In genomic region chr4:48596336-48596735, GRCh38 we compare ENCODE assay signal across 15 cellular contexts.
DNase-seq lines count a peak whose midpoint lies in the region; ATAC-seq and TF ChIP-seq lines count a peak whose summit lies in the region.
"Had no signal": no experiment of that assay in that cellular context is flagged by ENCODE, and none has a peak within 500 bp of the region (broad histone marks: within the 10 kb centered on the region; RNA-seq: fewer than 3 reads in every experiment).

No MANE protein-coding gene starts in this region.

- TF ChIP-seq POLR2A in gastrocnemius medialis (IDR thresholded peaks at IDR 0.05): no peak

- TF ChIP-seq CTCF in fibroblast of pulmonary artery (IDR thresholded peaks at IDR 0.05; ENCODE audit: low read length, missing control alignments) (no peak), gastrocnemius medialis (IDR thresholded peaks at IDR 0.05 in 4 of 5, conservative IDR thresholded peaks at IDR 0.05 in 1 of 5) (no peak)

- no peaks in the 10 kb centered on the region for H3K9me3 ChIP-seq in gastrocnemius medialis
- H3K9me3 ChIP-seq: HAP-1 had no signal

- no peak overlapping the region for H3K4me3 ChIP-seq in fibroblast of pulmonary artery (replicated peaks; ENCODE audit: low read depth, low read length)
- no peak overlapping the region for H3K4me3 ChIP-seq in gastrocnemius medialis
- H3K4me3 ChIP-seq: HAP-1 had no signal

- in situ Hi-C loops in gastrocnemius medialis (cut with MboI; ENCODE audit: low sequenced_read_pairs in 4 of 4): no loop called here

- peaks cover 0 to 11% of the 10 kb centered on the region in 2 donors for H3K36me3 ChIP-seq in gastrocnemius medialis
- H3K36me3 ChIP-seq: HAP-1 had no signal

- no peaks in the 10 kb centered on the region for H3K27me3 ChIP-seq in gastrocnemius medialis

- no peak for ATAC-seq in gastrocnemius medialis
- ATAC-seq in GM19452 (IDR thresholded peaks at IDR 0.05; ENCODE audit: unreplicated experiment): no peak

- H3K27ac ChIP-seq in gastrocnemius medialis: peak overlapping the region in 1 of 4 donors; percentile 40

- intact Hi-C loops in gastrocnemius medialis (cut with DNase I; ENCODE audit: low total_unique reads): no loop called here

- DNase-seq in dermis blood vessel endothelial cell: peak; percentile 67
- DNase-seq in fibroblast of pulmonary artery (ENCODE audit: low read depth): peak; percentile 41
- peak; percentile 29 to 39 for DNase-seq in lung microvascular endothelial cell (ENCODE audit: low read depth in 2 of 2)
- DNase-seq in NCI-H82 (lab: John Stamatoyannopoulos, UW): no peak
- no peak for DNase-seq in gastrocnemius medialis
- DNase-seq: C1 segment of cervical spinal cord; Calu3; CD4-positive, alpha-beta memory T cell; COR-L47; DMS153; DND-41; GOT3; HFFc6 had no signal

- peaks cover 0 to 17% of the 10 kb centered on the region in 2 donors for H3K4me1 ChIP-seq in gastrocnemius medialis

Comparison
In these comparisons a context has a peak if more than half of its experiments do, and no peak if none do; other contexts are left out.
1. DNase-seq: peak in dermis blood vessel endothelial cell (single experiment), fibroblast of pulmonary artery (single experiment) and lung microvascular endothelial cell (2 of 2); none in NCI-H82 (single experiment) and gastrocnemius medialis (0 of 2).